In genomic region chr4:84952004-84952403, GRCh38 we compare ENCODE assay signal across 13 cellular contexts. TPM values are rescaled to one million over a fixed set of nuclear protein-coding genes. Genes with fewer than 3 reads are reported as not detected.
DNase-seq lines count a peak whose midpoint lies in the region; ATAC-seq and TF ChIP-seq lines count a peak whose summit lies in the region.
"Had no signal": no experiment of that assay in that cellular context is flagged by ENCODE, and none has a peak within 500 bp of the region (broad histone marks: within the 10 kb centered on the region; RNA-seq: fewer than 3 reads in every experiment).

No MANE protein-coding gene starts in this region.

- H3K36me3 Mint-ChIP-seq in chondrocyte (ENCODE audit: low read depth) = no peaks in the 10 kb centered on the region
- H3K36me3 Mint-ChIP-seq in activated CD4-positive, alpha-beta T cell treated with anti-CD3 and anti-CD28 coated beads, Interleukin-2, amount 10 ng/mL, durations not matched to agents 7 days and 5 days (ENCODE audit: low read depth) = no peaks in the 10 kb centered on the region

- no peaks in the 10 kb centered on the region for H3K9me3 ChIP-seq in right lobe of liver

- H3K4me3 ChIP-seq in right lobe of liver = no peak overlapping the region

- peak overlapping the region; percentile 64 for H3K27ac Mint-ChIP-seq in chondrocyte (ENCODE audit: unreplicated experiment)
- no peak overlapping the region for H3K27ac Mint-ChIP-seq in activated CD4-positive, alpha-beta T cell treated with anti-CD3 and anti-CD28 coated beads, Interleukin-2, amount 10 ng/mL, durations not matched to agents 7 days and 5 days
- H3K27ac Mint-ChIP-seq: H9 had no signal

- WGBS in right lobe of liver (ENCODE audit: insufficient coverage, low coverage, low lambda C conversion rate, missing lambda C conversion rate) = 0% methylated on average over 1 of the region's 1 CpG

- H3K27me3 Mint-ChIP-seq in chondrocyte (ENCODE audit: low read depth) = no peaks in the 10 kb centered on the region
- H3K27me3 Mint-ChIP-seq in activated CD4-positive, alpha-beta T cell treated with anti-CD3 and anti-CD28 coated beads, Interleukin-2, amount 10 ng/mL, durations not matched to agents 7 days and 5 days = no peaks in the 10 kb centered on the region

- no peaks in the 10 kb centered on the region for H3K27me3 ChIP-seq in right lobe of liver

- peaks cover 44% of the 10 kb centered on the region for H3K4me1 Mint-ChIP-seq in chondrocyte (ENCODE audit: low read depth)
- H3K4me1 Mint-ChIP-seq in activated CD4-positive, alpha-beta T cell treated with anti-CD3 and anti-CD28 coated beads, Interleukin-2, amount 10 ng/mL, durations not matched to agents 7 days and 5 days = no peaks in the 10 kb centered on the region

- peaks cover 0 to 10% (median 5%) of the 10 kb centered on the region in 4 donors for H3K4me1 ChIP-seq in right lobe of liver
- H3K4me1 ChIP-seq: parathyroid adenoma had no signal

- no peak for TF ChIP-seq CTCF in chondrocyte (IDR thresholded peaks at IDR 0.05)
- TF ChIP-seq CTCF in right lobe of liver (IDR thresholded peaks at IDR 0.05) = no peak

- no peaks in the 10 kb centered on the region for H3K36me3 ChIP-seq in right lobe of liver

- POLR2A ChIA-PET in activated CD4-positive, alpha-beta T cell treated with anti-CD3 and anti-CD28 coated beads, Interleukin-2, amount 10 ng/mL, durations not matched to agents 7 days and 5 days (lab: Charles Lee) = no interaction called here

- H3K4me3 Mint-ChIP-seq in chondrocyte (ENCODE audit: unreplicated experiment) = no peak overlapping the region
- no peak overlapping the region for H3K4me3 Mint-ChIP-seq in activated CD4-positive, alpha-beta T cell treated with anti-CD3 and anti-CD28 coated beads, Interleukin-2, amount 10 ng/mL, durations not matched to agents 7 days and 5 days
- H3K4me3 Mint-ChIP-seq: H9 had no signal

- CTCF ChIA-PET in activated CD4-positive, alpha-beta T cell treated with anti-CD3 and anti-CD28 coated beads, Interleukin-2, amount 10 ng/mL, durations not matched to agents 7 days and 5 days (lab: Charles Lee) = no interaction called here

- ATAC-seq in right lobe of liver = peak; percentile 89 to 96 (median 92)

- no peaks in the 10 kb centered on the region for H3K9me3 Mint-ChIP-seq in chondrocyte (ENCODE audit: low read depth)
- H3K9me3 Mint-ChIP-seq in activated CD4-positive, alpha-beta T cell treated with anti-CD3 and anti-CD28 coated beads, Interleukin-2, amount 10 ng/mL, durations not matched to agents 7 days and 5 days = no peaks in the 10 kb centered on the region
- H3K9me3 Mint-ChIP-seq: H9 had no signal

- DNase-seq in SIG-M5 treated with dmso at 0.1 percent for 504 hours (lab: John Stamatoyannopoulos, UW; ENCODE audit: unreplicated experiment) (peak; percentile 58), SIG-M5 (lab: John Stamatoyannopoulos, UW) (no peak), chondrocyte (ENCODE audit: low spot score) (no peak), right lobe of liver (no peak), medulla oblongata (ENCODE audit: extremely low spot score) (no peak), cardiac septum (ENCODE audit: low spot score) (no peak), OCI-M1 (lab: John Stamatoyannopoulos, UW) (no peak)
- no peak for DNase-seq in activated CD4-positive, alpha-beta T cell treated with anti-CD3 and anti-CD28 coated beads, Interleukin-2, amount 10 ng/mL, durations not matched to agents 7 days and 5 days
- DNase-seq: activated T-cell treated with anti-CD3 and anti-CD28 coated beads, Interleukin-2, amount 50 U/mL, for 48 hours; cortex of kidney; H9 had no signal

- no peak for TF ChIP-seq POLR2A in right lobe of liver (IDR thresholded peaks at IDR 0.05)

- H3K27ac ChIP-seq in right lobe of liver = peak overlapping the region in 1 of 3 donors; percentile 52
- H3K27ac ChIP-seq: 22Rv1, parathyroid adenoma had no signal

- intact Hi-C loops in right lobe of liver (cut with DNase I) (no loop called here), cardiac septum (cut with DNase I) (no loop called here)

RNA-seq across cellular contexts. Expression of gene WDFY3, which starts 14.5 kb away (rescaled TPM):
- total RNA-seq in chondrocyte (59.5 to 80.1 TPM (median 61.9 TPM) in 3 replicates), right lobe of liver (10 to 100 TPM; 18.8 to 36.5 (median 25.9) TPM), cardiac septum (60.9 TPM)
- under 1 TPM; 0.62 to 0.89 TPM for total RNA-seq in activated CD4-positive, alpha-beta T cell treated with anti-CD3 and anti-CD28 coated beads, Interleukin-2, amount 10 ng/mL, durations not matched to agents 7 days and 5 days

Comparison
In these comparisons a context has a peak if more than half of its experiments do, and no peak if none do; other contexts are left out.
1. RNA of gene WDFY3, which starts 14.5 kb away (total RNA-seq): 59.5 to 80.1 TPM in chondrocyte, 60.9 TPM in cardiac septum (single experiment) and 18.8 to 36.5 TPM in right lobe of liver; 0.62 to 0.89 TPM in activated CD4-positive, alpha-beta T cell treated with anti-CD3 and anti-CD28 coated beads, Interleukin-2, amount 10 ng/mL, durations not matched to agents 7 days and 5 days; every median in the first group is over 10 times any median in the second.